ENCODE assay signal across 1 cellular context in genomic region chr7:44073664-44074348, GRCh38.
TF ChIP-seq lines count a peak whose summit lies in the region.

No MANE protein-coding gene starts in this region.

TF ChIP-seq in HCT116, 20 proteins besides CTCF, POLR2A, EP300 and RAD21 (continued from another document):
- no peak for TF ChIP-seq MAX (IDR thresholded peaks at IDR 0.05)
- no peak for TF ChIP-seq EGR1 (IDR thresholded peaks at IDR 0.05; ENCODE audit: low read depth)
- TF ChIP-seq EZH2 (IDR thresholded peaks at IDR 0.05): no peak
- TF ChIP-seq JUND (IDR thresholded peaks at IDR 0.05): no peak
- no peak for TF ChIP-seq SRF (IDR thresholded peaks at IDR 0.05; ENCODE audit: low read depth)
- no peak for TF ChIP-seq POLR2AphosphoS5 (IDR thresholded peaks at IDR 0.05; ENCODE audit: low read depth, low read length)
- no peak for TF ChIP-seq REST (IDR thresholded peaks at IDR 0.05; ENCODE audit: low read depth)
